Comparison of ENCODE assay signal across 9 cellular contexts in genomic region chr2:229407170-229407569, GRCh38.
DNase-seq lines count a peak whose midpoint lies in the region; ATAC-seq, FAIRE-seq and TF ChIP-seq lines count a peak whose summit lies in the region.
"Had no signal": no experiment of that assay in that cellular context is flagged by ENCODE, and none has a peak within 500 bp of the region (broad histone marks: within the 10 kb centered on the region; RNA-seq: fewer than 3 reads in every experiment).

No MANE protein-coding gene starts in this region.

- no peak overlapping the region for H3K23ac ChIP-seq in H1 (ENCODE audit: insufficient read length)

- no peak overlapping the region for H3K4me3 ChIP-seq in H1 (ENCODE audit: extremely low read depth in 1 of 4, insufficient read depth in 2 of 4, low read depth in 3 of 4, low read length in 4 of 4)
- H3K4me3 ChIP-seq in neural progenitor cell, result no peak overlapping the region
- H3K4me3 ChIP-seq in HAP-1, result no peak overlapping the region

- no peak overlapping the region for H4K91ac ChIP-seq in H1 (replicated peaks; ENCODE audit: insufficient read length, low read length)

- H3K9ac ChIP-seq in H1 (replicated peaks in 1 of 4; ENCODE audit: extremely low read depth in 1 of 4, low read depth in 3 of 4, low read length in 3 of 4), result no peak overlapping the region
- no peak overlapping the region for H3K9ac ChIP-seq in neural progenitor cell

- H3K4me1 Mint-ChIP-seq in neural progenitor cell, result peaks cover 19% of the 10 kb centered on the region

- no peak for TF ChIP-seq POLR2A in H1 (IDR thresholded peaks at IDR 0.05; ENCODE audit: control extremely low read depth in 1 of 2, low read depth in 2 of 2, low read length in 2 of 2)

- H3K56ac ChIP-seq in H1 (replicated peaks; ENCODE audit: insufficient read length, low read depth, low read length), result no peak overlapping the region

- H2AK5ac ChIP-seq in H1 (ENCODE audit: low read depth, low read length), result no peak overlapping the region; the same call in 1 of the 2 replicates

- H3K27me3 Mint-ChIP-seq in neural progenitor cell (ENCODE audit: insufficient read depth, low read depth), result no peaks in the 10 kb centered on the region

- H2BK12ac ChIP-seq in H1 (ENCODE audit: low read depth, low read length), result 0 out of 2 replicates have a peak overlapping the region, but pooled peaks have one; percentile 75

- H3K4me1 ChIP-seq in H1 (replicated peaks in 1 of 4; ENCODE audit: control insufficient read depth in 3 of 4, insufficient read depth in 4 of 4, low read length in 3 of 4) (peaks cover 2 to 10% (median 6%) of the 10 kb centered on the region in 4 experiments; a peak in 5 of 7 replicates), neural progenitor cell (no peaks in the 10 kb centered on the region), HAP-1 (no peaks in the 10 kb centered on the region)

- no peaks in the 10 kb centered on the region for H3K23me2 ChIP-seq in H1 (ENCODE audit: low read depth, low read length)

- H4K8ac ChIP-seq in H1 (ENCODE audit: extremely low read depth, insufficient read depth, low read length), result no peak overlapping the region

- ATAC-seq in GM21528 (IDR thresholded peaks at IDR 0.05; ENCODE audit: low FRiP score, unreplicated experiment), result no peak
- ATAC-seq: activated T-cell treated with anti-CD3 and anti-CD28 coated beads, Interleukin-2, amount 50 U/mL, for 72 hours had no signal

- H3K36me3 ChIP-seq in H1 (ENCODE audit: control insufficient read depth in 2 of 4, insufficient read depth in 4 of 4, low read length in 3 of 4) (no peaks in the 10 kb centered on the region; a peak in 1 of 8 replicates), neural progenitor cell (no peaks in the 10 kb centered on the region), HAP-1 (replicated peaks) (no peaks in the 10 kb centered on the region)

- H3K27me3 ChIP-seq in H1 (replicated peaks in 1 of 4; ENCODE audit: control insufficient read depth in 3 of 4, extremely low read depth in 1 of 4, insufficient read depth in 3 of 4, low read length in 3 of 4) (no peaks in the 10 kb centered on the region), neural progenitor cell (no peaks in the 10 kb centered on the region), HAP-1 (ENCODE audit: low read depth) (no peaks in the 10 kb centered on the region)

- H3K18ac ChIP-seq in H1 (ENCODE audit: extremely low read depth, low read length), result peak overlapping the region; percentile 64; the same call in 1 of the 2 replicates

- no peak overlapping the region for H2BK15ac ChIP-seq in H1 (ENCODE audit: low read length)

- POLR2A ChIA-PET in H1 (lab: Charles Lee; ENCODE audit: partially characterized antibody), result no interaction called here

- no peak for TF ChIP-seq CTCF in H1 (IDR thresholded peaks at IDR 0.05; ENCODE audit: control extremely low read depth in 1 of 3, insufficient read depth in 1 of 3, low read depth in 1 of 3, low read length in 3 of 3)
- TF ChIP-seq CTCF in neural progenitor cell (IDR thresholded peaks at IDR 0.05), result no peak

- no peak for TF ChIP-seq RAD21 in H1 (IDR thresholded peaks at IDR 0.05 in 1 of 2, conservative IDR thresholded peaks at IDR 0.05 in 1 of 2; ENCODE audit: low read depth in 2 of 2, low read length in 2 of 2)

- no peaks in the 10 kb centered on the region for H4K20me1 ChIP-seq in H1 (replicated peaks in 1 of 2; ENCODE audit: control insufficient read depth in 1 of 2, insufficient read depth in 2 of 2, low read length in 2 of 2)
- no peaks in the 10 kb centered on the region for H4K20me1 ChIP-seq in neural progenitor cell (ENCODE audit: low read depth)

- no peak overlapping the region for H2BK5ac ChIP-seq in H1 (ENCODE audit: low read depth, low read length)

- H3K79me1 ChIP-seq in H1 (ENCODE audit: low read depth, low read length), result no peaks in the 10 kb centered on the region

- no peaks in the 10 kb centered on the region for H3K36me3 Mint-ChIP-seq in neural progenitor cell

- FAIRE-seq in H1 (lab: Jason Lieb, UNC), result no peak

- no peak overlapping the region for H3K14ac ChIP-seq in H1 (ENCODE audit: insufficient read length)

- H2AFZ ChIP-seq in H1 (ENCODE audit: low read length) (no peak overlapping the region), neural progenitor cell (replicated peaks) (no peak overlapping the region)

- DNase-seq in AG08396 (ENCODE audit: low spot score) (peak; percentile 76), NCI-H187 treated with DMSO at 0.1 percent for 48 hours (lab: John Stamatoyannopoulos, UW) (peak; percentile 54), H1 (ENCODE audit: low read depth in 1 of 2, low spot score in 2 of 2) (no peak), neural progenitor cell (ENCODE audit: low spot score) (peak; percentile 6), NCI-H2227 (lab: John Stamatoyannopoulos, UW; ENCODE audit: unreplicated experiment) (no peak), HAP-1 (ENCODE audit: low spot score in 2 of 2) (no peak), ecto neural progenitor cell (ENCODE audit: low spot score) (no peak)
- DNase-seq: activated T-cell treated with anti-CD3 and anti-CD28 coated beads, Interleukin-2, amount 50 U/mL, for 72 hours had no signal

- H3K27ac ChIP-seq in H1 (ENCODE audit: low read depth, low read length) (no peak overlapping the region), neural progenitor cell (no peak overlapping the region)

- no peaks in the 10 kb centered on the region for H3K9me3 Mint-ChIP-seq in neural progenitor cell

- H3K4me2 ChIP-seq in H1 (ENCODE audit: insufficient read depth in 1 of 2, low read depth in 2 of 2, low read length in 2 of 2), result no peak overlapping the region
- no peak overlapping the region for H3K4me2 ChIP-seq in neural progenitor cell

- H2BK120ac ChIP-seq in H1 (replicated peaks; ENCODE audit: low read depth, low read length), result no peak overlapping the region

- H3F3A ChIP-seq in neural progenitor cell (ENCODE audit: low read depth), result no peaks in the 10 kb centered on the region

- CTCF ChIA-PET in H1 (lab: Charles Lee; ENCODE audit: partially characterized antibody), result interaction anchor here (0.6 to 1.2 kb wide), 2 partner anchors 23 to 134 kb away, joined by 3 read pairs; no protein-coding TSS in a partner anchor

- in situ Hi-C loops in HAP-1 (cut with MboI; ENCODE audit: low sequenced_read_pairs), result no loop called here

- no peak overlapping the region for H3K4ac ChIP-seq in H1 (replicated peaks; ENCODE audit: insufficient read length, low read depth, low read length)

- H3K79me2 ChIP-seq in H1 (ENCODE audit: control insufficient read depth in 1 of 2, insufficient read depth in 2 of 2, low read length in 2 of 2) (no peaks in the 10 kb centered on the region), neural progenitor cell (ENCODE audit: low read depth) (no peaks in the 10 kb centered on the region)

- TF ChIP-seq EP300 in H1 (IDR thresholded peaks at IDR 0.05; ENCODE audit: borderline replicate concordance in 1 of 2, low read depth in 2 of 2, low read length in 2 of 2), result no peak

- H2BK20ac ChIP-seq in H1 (ENCODE audit: low read length), result peak overlapping the region; percentile 87; the same call in 1 of the 2 replicates

- H3K27ac Mint-ChIP-seq in neural progenitor cell, result no peak overlapping the region
- H3K27ac Mint-ChIP-seq: activated T-cell treated with anti-CD3 and anti-CD28 coated beads, Interleukin-2, amount 50 U/mL, for 72 hours had no signal

- no peak overlapping the region for H4K5ac ChIP-seq in H1 (ENCODE audit: insufficient read length, low read depth, low read length)

- H3K9me3 ChIP-seq in H1 (ENCODE audit: insufficient read depth in 2 of 2, low read depth in 1 of 2, low read length in 1 of 2) (no peaks in the 10 kb centered on the region), neural progenitor cell (ENCODE audit: low read depth) (no peaks in the 10 kb centered on the region), HAP-1 (no peaks in the 10 kb centered on the region)

- H3K4me3 Mint-ChIP-seq in neural progenitor cell, result no peak overlapping the region
- H3K4me3 Mint-ChIP-seq: activated T-cell treated with anti-CD3 and anti-CD28 coated beads, Interleukin-2, amount 50 U/mL, for 72 hours had no signal

- WGBS in H1 (ENCODE audit: extremely low coverage in 1 of 2, insufficient coverage in 1 of 2, insufficient read length in 1 of 2, insufficient replicate concordance in 2 of 2, low coverage in 1 of 2, low lambda C conversion rate in 2 of 2, missing lambda C conversion rate in 1 of 2), 2 experiments, result 94% methylated on average over 13 of the region's 13 CpGs; no CpG with 5 or more reads in 1 of the 2 experiments

TF ChIP-seq in H1, 55 proteins besides CTCF, POLR2A, EP300 and RAD21:
- no peak for TF ChIP-seq TCF12 (IDR thresholded peaks at IDR 0.05; ENCODE audit: low read depth, low read length)
- peak; percentile 55; the same call in 1 of the 2 replicates for TF ChIP-seq JUND (IDR thresholded peaks at IDR 0.05; ENCODE audit: low read length)

Comparison
In these comparisons a context has a peak if more than half of its experiments do, and no peak if none do; other contexts are left out.
1. DNase-seq: peak in AG08396 (single experiment), NCI-H187 treated with DMSO at 0.1 percent for 48 hours (single experiment) and neural progenitor cell (single experiment); none in H1 (0 of 2), NCI-H2227 (single experiment), HAP-1 (0 of 2) and ecto neural progenitor cell (single experiment).